25 cellular contexts compared by ENCODE assay signal in genomic region chr19:8482696-8483095, GRCh38. TPM values are rescaled to one million over a fixed set of nuclear protein-coding genes. Genes with fewer than 3 reads are reported as not detected.
DNase-seq lines count a peak whose midpoint lies in the region; ATAC-seq and TF ChIP-seq lines count a peak whose summit lies in the region.
"Had no signal": no experiment of that assay in that cellular context is flagged by ENCODE, and none has a peak within 500 bp of the region (broad histone marks: within the 10 kb centered on the region; RNA-seq: fewer than 3 reads in every experiment).

No MANE protein-coding gene starts in this region.

- DNase-seq in activated naive CD4-positive, alpha-beta T cell treated with anti-CD3 and anti-CD28 coated beads for 36 hours: no peak
- no peak for DNase-seq in activated naive CD4-positive, alpha-beta T cell (lab: John Stamatoyannopoulos, UW)
- DNase-seq in endodermal cell (no peak), spleen (peak; percentile 38), NCI-H2171 treated with DMSO at 0.1 percent for 48 hours (lab: John Stamatoyannopoulos, UW) (no peak), immature natural killer cell (no peak)
- DNase-seq: ACHN; activated CD4-positive, alpha-beta memory T cell treated with anti-CD3 and anti-CD28 coated beads, Interleukin-2, amount 10 ng/mL, durations not matched to agents 7 days and 5 days; activated naive CD8-positive, alpha-beta T cell treated with anti-CD3 and anti-CD28 coated beads, Interleukin-2, amount 10 ng/mL, durations not matched to agents 7 days and 5 days; effector memory CD4-positive, alpha-beta T cell; hippocampal formation; NCI-H1092; NCI-H1930; retina; RPMI8226; SK-N-SH; testis; WERI-Rb-1 had no signal

- no peaks in the 10 kb centered on the region for H3K27me3 Mint-ChIP-seq in activated naive CD4-positive, alpha-beta T cell treated with anti-CD3 and anti-CD28 coated beads for 36 hours (ENCODE audit: low read depth)
- no peaks in the 10 kb centered on the region for H3K27me3 Mint-ChIP-seq in IgD-negative memory B cell
- H3K27me3 Mint-ChIP-seq in endodermal cell (ENCODE audit: insufficient read depth): no peaks in the 10 kb centered on the region
- peaks cover 2 to 18% (median 15%) of the 10 kb centered on the region in 3 donors for H3K27me3 Mint-ChIP-seq in immature natural killer cell (ENCODE audit: low read depth in 3 of 3)
- H3K27me3 Mint-ChIP-seq: activated CD4-positive, alpha-beta memory T cell treated with anti-CD3 and anti-CD28 coated beads, Interleukin-2, amount 10 ng/mL, durations not matched to agents 7 days and 5 days; activated naive CD8-positive, alpha-beta T cell treated with anti-CD3 and anti-CD28 coated beads, Interleukin-2, amount 10 ng/mL, durations not matched to agents 7 days and 5 days had no signal

- H3K4me1 Mint-ChIP-seq in activated naive CD4-positive, alpha-beta T cell treated with anti-CD3 and anti-CD28 coated beads for 36 hours (ENCODE audit: low read depth): peaks cover 58% of the 10 kb centered on the region
- H3K4me1 Mint-ChIP-seq in IgD-negative memory B cell (peaks cover 10 to 27% (median 20%) of the 10 kb centered on the region in 3 donors), endodermal cell (peaks cover 9% of the 10 kb centered on the region), immature natural killer cell (peaks cover 53 to 56% of the 10 kb centered on the region in 2 donors)

- TF ChIP-seq CTCF in endodermal cell (conservative IDR thresholded peaks at IDR 0.05) (no peak), spleen (IDR thresholded peaks at IDR 0.05 in 8 of 11, conservative IDR thresholded peaks at IDR 0.05 in 3 of 11) (no peak)

- no peak for TF ChIP-seq POLR2A in spleen (IDR thresholded peaks at IDR 0.05)

- H3K36me3 ChIP-seq in endodermal cell (ENCODE audit: control insufficient read depth, insufficient read depth, low read length) (peaks cover 91% of the 10 kb centered on the region), spleen (peaks cover 7 to 98% (median 89%) of the 10 kb centered on the region in 6 donors)

- H3K27me3 ChIP-seq in endodermal cell (ENCODE audit: control insufficient read depth, insufficient read depth, low read length, poor library complexity, severe bottlenecking) (no peaks in the 10 kb centered on the region), spleen (replicated peaks in 1 of 7) (no peaks in the 10 kb centered on the region)
- H3K27me3 ChIP-seq: BLaER1, left lung, testis had no signal

- H3K4me1 ChIP-seq in endodermal cell (ENCODE audit: control insufficient read depth, insufficient read depth, low read length): no peaks in the 10 kb centered on the region
- peaks cover 13 to 88% (median 55%) of the 10 kb centered on the region in 6 donors for H3K4me1 ChIP-seq in spleen

- H3K4me3 ChIP-seq in endodermal cell (ENCODE audit: low read length): no peak overlapping the region
- H3K4me3 ChIP-seq in spleen: no peak overlapping the region
- H3K4me3 ChIP-seq: BLaER1, left lung, smooth muscle cell, testis had no signal

- peak overlapping the region; percentile 2 for H3K27ac Mint-ChIP-seq in activated naive CD4-positive, alpha-beta T cell treated with anti-CD3 and anti-CD28 coated beads for 36 hours
- H3K27ac Mint-ChIP-seq in IgD-negative memory B cell (peak overlapping the region in 2 of 3 donors; percentile 16 to 67), endodermal cell (peak overlapping the region; percentile 23), immature natural killer cell (peak overlapping the region in 2 of 6 donors; percentile 4 to 41)
- H3K27ac Mint-ChIP-seq: activated CD4-positive, alpha-beta memory T cell treated with anti-CD3 and anti-CD28 coated beads, Interleukin-2, amount 10 ng/mL, durations not matched to agents 7 days and 5 days; activated naive CD8-positive, alpha-beta T cell treated with anti-CD3 and anti-CD28 coated beads, Interleukin-2, amount 10 ng/mL, durations not matched to agents 7 days and 5 days had no signal

- peaks cover 54% of the 10 kb centered on the region for H3K36me3 Mint-ChIP-seq in activated naive CD4-positive, alpha-beta T cell treated with anti-CD3 and anti-CD28 coated beads for 36 hours (ENCODE audit: low read depth)
- H3K36me3 Mint-ChIP-seq in IgD-negative memory B cell (peaks cover 2% of the 10 kb centered on the region), endodermal cell (ENCODE audit: low read depth) (peaks cover 78% of the 10 kb centered on the region), immature natural killer cell (peaks cover 9 to 33% (median 27%) of the 10 kb centered on the region in 3 donors)

- CTCF ChIA-PET in activated naive CD4-positive, alpha-beta T cell treated with anti-CD3 and anti-CD28 coated beads for 36 hours (lab: Charles Lee): interaction anchor here (0.6 to 0.7 kb wide), 2 partner anchors 93 to 111 kb away, joined by 3 to 4 read pairs; partner anchors contain the start of gene RAB11B

- no peak overlapping the region for H3K9ac ChIP-seq in endodermal cell (ENCODE audit: extremely low read depth, low read length, poor library complexity, severe bottlenecking)
- H3K9ac ChIP-seq: BLaER1, SK-N-SH had no signal

- 96 to 97% methylated on average over 9 to 10 of the region's 11 CpGs for WGBS in endodermal cell (ENCODE audit: insufficient coverage in 1 of 2, insufficient read length in 1 of 2), 2 experiments
- 94 to 98% (median 94%) methylated on average over 11 of the region's 11 CpGs for WGBS in spleen, 5 donors

- H3K27ac ChIP-seq in endodermal cell (ENCODE audit: low read depth, low read length) (no peak overlapping the region), spleen (no peak overlapping the region)
- H3K27ac ChIP-seq: BLaER1, testis, WERI-Rb-1 had no signal

- H3K4me3 Mint-ChIP-seq in activated naive CD4-positive, alpha-beta T cell treated with anti-CD3 and anti-CD28 coated beads for 36 hours: no peak overlapping the region
- H3K4me3 Mint-ChIP-seq in IgD-negative memory B cell (peak overlapping the region in 1 of 4 donors; percentile 55), endodermal cell (no peak overlapping the region), immature natural killer cell (no peak overlapping the region)
- H3K4me3 Mint-ChIP-seq: activated CD4-positive, alpha-beta memory T cell treated with anti-CD3 and anti-CD28 coated beads, Interleukin-2, amount 10 ng/mL, durations not matched to agents 7 days and 5 days; activated naive CD8-positive, alpha-beta T cell treated with anti-CD3 and anti-CD28 coated beads, Interleukin-2, amount 10 ng/mL, durations not matched to agents 7 days and 5 days had no signal

- H3K9me3 Mint-ChIP-seq in activated naive CD4-positive, alpha-beta T cell treated with anti-CD3 and anti-CD28 coated beads for 36 hours: no peaks in the 10 kb centered on the region
- H3K9me3 Mint-ChIP-seq in IgD-negative memory B cell: no peaks in the 10 kb centered on the region
- H3K9me3 Mint-ChIP-seq in endodermal cell: no peaks in the 10 kb centered on the region
- H3K9me3 Mint-ChIP-seq in immature natural killer cell: no peaks in the 10 kb centered on the region
- H3K9me3 Mint-ChIP-seq: activated CD4-positive, alpha-beta memory T cell treated with anti-CD3 and anti-CD28 coated beads, Interleukin-2, amount 10 ng/mL, durations not matched to agents 7 days and 5 days; activated naive CD8-positive, alpha-beta T cell treated with anti-CD3 and anti-CD28 coated beads, Interleukin-2, amount 10 ng/mL, durations not matched to agents 7 days and 5 days had no signal

- intact Hi-C loops in activated naive CD4-positive, alpha-beta T cell treated with anti-CD3 and anti-CD28 coated beads for 36 hours (cut with micrococcal nuclease): loop anchor here (5.0 kb wide), 1 partner anchor 35 kb away; no protein-coding TSS in a partner anchor
- intact Hi-C loops in spleen (cut with DNase I; ENCODE audit: low total_unique reads): no loop called here

- no peak for ATAC-seq in GM21515 (IDR thresholded peaks at IDR 0.05; ENCODE audit: unreplicated experiment)
- ATAC-seq: esophagus mucosa, left lung had no signal

- H3K9me3 ChIP-seq in endodermal cell (ENCODE audit: control insufficient read depth, low read length) (no peaks in the 10 kb centered on the region), spleen (no peaks in the 10 kb centered on the region)
- H3K9me3 ChIP-seq: BLaER1, left lung, SK-N-SH, testis had no signal

RNA-seq across cellular contexts. Expression of gene PRAM1, which starts 19.7 kb away (rescaled TPM):
- under 1 TPM; 0.40 to 0.45 TPM for total RNA-seq in activated naive CD4-positive, alpha-beta T cell treated with anti-CD3 and anti-CD28 coated beads for 36 hours
- polyA plus RNA-seq in IgD-negative memory B cell (not detected), spleen (10 to 100 TPM in 2 of 3 donors, 1 to 10 TPM in 1; 2.4 to 23.0 (median 22.0) TPM), immature natural killer cell (1 to 10 TPM; 1.9 to 3.7 (median 2.5) TPM)
- total RNA-seq in endodermal cell (1 to 10 TPM in 1 of 2 donors, under 1 TPM in 1; 0.40 to 1.9 TPM), spleen (10 to 100 TPM in 6 of 7 donors, 1 to 10 TPM in 1; 7.1 to 36.5 (median 15.1) TPM)
- polyA plus RNA-seq in endodermal cell (2013, experiment 1 of 2): 1.00 TPM
- 0.58 TPM for polyA plus RNA-seq in endodermal cell (2013, experiment 2 of 2)
- total RNA-seq: frontal cortex, smooth muscle cell had no signal

RNA-seq across cellular contexts. Expression of gene ZNF414, which starts 31.3 kb away (rescaled TPM):
- 10 to 100 TPM; 19.8 to 24.1 TPM for total RNA-seq in activated naive CD4-positive, alpha-beta T cell treated with anti-CD3 and anti-CD28 coated beads for 36 hours
- polyA plus RNA-seq in IgD-negative memory B cell (22.2 TPM), spleen (10 to 100 TPM; 12.7 to 31.7 (median 15.8) TPM), immature natural killer cell (10 to 100 TPM in 1 of 3 donors, 1 to 10 TPM in 2; 6.0 to 20.8 (median 8.3) TPM)
- total RNA-seq in endodermal cell (10 to 100 TPM; 22.6 to 23.7 TPM), spleen (10 to 100 TPM; 12.0 to 31.0 (median 26.6) TPM)
- polyA plus RNA-seq in endodermal cell (2013, experiment 1 of 2): 20.2 TPM
- 25.0 TPM for polyA plus RNA-seq in endodermal cell (2013, experiment 2 of 2)

RNA-seq across cellular contexts. Expression of gene HNRNPM, which starts 37.9 kb away (rescaled TPM):
- 100 to 1,000 TPM; 151 to 169 TPM for total RNA-seq in activated naive CD4-positive, alpha-beta T cell treated with anti-CD3 and anti-CD28 coated beads for 36 hours
- polyA plus RNA-seq in IgD-negative memory B cell (210 TPM), spleen (100 to 1,000 TPM in 1 of 3 donors, 10 to 100 TPM in 2; 77.1 to 153 (median 79.9) TPM), immature natural killer cell (100 to 1,000 TPM; 163 to 287 (median 209) TPM)
- total RNA-seq in endodermal cell (100 to 1,000 TPM; 271 to 370 TPM), spleen (100 to 1,000 TPM; 105 to 229 (median 147) TPM)
- 198 TPM for polyA plus RNA-seq in endodermal cell (2013, experiment 1 of 2)
- 223 TPM for polyA plus RNA-seq in endodermal cell (2013, experiment 2 of 2)
